ENCODE assay signal across 1 cellular context in genomic region chr1:156889802-156890585, GRCh38.
TF ChIP-seq lines count a peak whose summit lies in the region.

No MANE protein-coding gene starts in this region.

TF ChIP-seq in GM12878, 131 proteins besides CTCF, POLR2A, EP300 and RAD21:
- TF ChIP-seq HCFC1 (IDR thresholded peaks at IDR 0.05; ENCODE audit: low read length) (peak; percentile 35; the same call in 1 of the 2 replicates), CREM (IDR thresholded peaks at IDR 0.05; ENCODE audit: low read depth) (no peak), CHD4 (IDR thresholded peaks at IDR 0.05) (no peak), NBN (IDR thresholded peaks at IDR 0.05) (peak; percentile 23; the same call in 1 of the 2 replicates), HDAC2 (IDR thresholded peaks at IDR 0.05) (no peak), PAX5 (IDR thresholded peaks at IDR 0.05; ENCODE audit: borderline replicate concordance, low read depth, low read length) (no peak), SMC3 (IDR thresholded peaks at IDR 0.05; ENCODE audit: borderline replicate concordance, low read length) (peak; percentile 88), CREB1 (IDR thresholded peaks at IDR 0.05; ENCODE audit: low read depth) (no peak), BHLHE40 (IDR thresholded peaks at IDR 0.05; ENCODE audit: borderline replicate concordance in 1 of 2, low read depth in 2 of 2, low read length in 1 of 2) (peak in 1 of 2 experiments; percentile 30; a peak in 1 of 4 replicates), ZBED1 (IDR thresholded peaks at IDR 0.05; ENCODE audit: borderline replicate concordance) (no peak), YY1 (IDR thresholded peaks at IDR 0.05; ENCODE audit: low read depth, low read length) (0 out of 2 replicates have a peak, but pooled peaks have one; percentile 39), RAD51 (IDR thresholded peaks at IDR 0.05) (peak; percentile 76), POU2F2 (IDR thresholded peaks at IDR 0.05; ENCODE audit: borderline replicate concordance, low read depth, low read length) (no peak), ZBTB33 (IDR thresholded peaks at IDR 0.05) (no peak)
